In genomic region chr5:141879941-141880738, GRCh38 we compare ENCODE assay signal across 2 cellular contexts.
TF ChIP-seq lines count a peak whose summit lies in the region.

No MANE protein-coding gene starts in this region.

TF ChIP-seq in H1, 55 proteins besides CTCF, POLR2A, EP300 and RAD21:
- TF ChIP-seq SRF (IDR thresholded peaks at IDR 0.05; ENCODE audit: low read depth, low read length) (no peak), SP4 (IDR thresholded peaks at IDR 0.05; ENCODE audit: low read length) (0 out of 2 replicates have a peak, but pooled peaks have one; percentile 9), CREB1 (IDR thresholded peaks at IDR 0.05) (no peak), JUN (IDR thresholded peaks at IDR 0.05; ENCODE audit: low read depth, low read length) (no peak)

TF ChIP-seq in neural cell, 6 proteins besides CTCF, POLR2A, EP300 and RAD21:
- no peak for TF ChIP-seq REST (IDR thresholded peaks at IDR 0.05; ENCODE audit: borderline replicate concordance)
- TF ChIP-seq EZH2 (IDR thresholded peaks at IDR 0.05; ENCODE audit: borderline replicate concordance, insufficient read depth, low read length, poor library complexity, severe bottlenecking): no peak
- TF ChIP-seq POLR2AphosphoS5 (IDR thresholded peaks at IDR 0.05): no peak
- no peak for TF ChIP-seq SMC3 (conservative IDR thresholded peaks at IDR 0.05; ENCODE audit: poor library complexity)
- TF ChIP-seq MXI1 (conservative IDR thresholded peaks at IDR 0.05; ENCODE audit: poor library complexity, severe bottlenecking): no peak
- no peak for TF ChIP-seq TAF1 (IDR thresholded peaks at IDR 0.05; ENCODE audit: low read depth)
